In genomic region chr7:142611566-142612250, GRCh38 we compare ENCODE assay signal across 16 cellular contexts.
DNase-seq lines count a peak whose midpoint lies in the region; ATAC-seq and TF ChIP-seq lines count a peak whose summit lies in the region.
"Had no signal": no experiment of that assay in that cellular context is flagged by ENCODE, and none has a peak within 500 bp of the region (broad histone marks: within the 10 kb centered on the region; RNA-seq: fewer than 3 reads in every experiment).

No MANE protein-coding gene starts in this region.

- H3K9ac ChIP-seq in GM23248, result no peak overlapping the region
- H3K9ac ChIP-seq: BLaER1 had no signal

- in situ Hi-C loops in GM23248 (cut with MboI), result no loop called here

- peaks cover 8% of the 10 kb centered on the region; the same call in 1 of the 2 replicates for H3F3A ChIP-seq in GM23248 (ENCODE audit: insufficient read depth)

- H3K79me2 ChIP-seq in GM23248 (ENCODE audit: insufficient read depth), result no peaks in the 10 kb centered on the region

- intact Hi-C loops in CD4-positive, alpha-beta memory T cell (cut with micrococcal nuclease), result no loop called here

- no peaks in the 10 kb centered on the region for H3K27me3 ChIP-seq in CD4-positive, alpha-beta memory T cell (ENCODE audit: insufficient read depth, low read length)
- H3K27me3 ChIP-seq in GM23248 (replicated peaks; ENCODE audit: insufficient read depth) (no peaks in the 10 kb centered on the region), foreskin keratinocyte (no peaks in the 10 kb centered on the region), WERI-Rb-1 (ENCODE audit: insufficient read depth, low read depth, severe bottlenecking) (no peaks in the 10 kb centered on the region)
- H3K27me3 ChIP-seq: BLaER1 had no signal

- H3K4me2 ChIP-seq in GM23248 (ENCODE audit: unreplicated experiment), result no peak overlapping the region
- H3K4me2 ChIP-seq: BLaER1 had no signal

- H3K36me3 ChIP-seq in CD4-positive, alpha-beta memory T cell (ENCODE audit: insufficient read depth, low read length), result no peaks in the 10 kb centered on the region
- H3K36me3 ChIP-seq in GM23248 (ENCODE audit: low read depth), result no peaks in the 10 kb centered on the region
- no peaks in the 10 kb centered on the region for H3K36me3 ChIP-seq in WERI-Rb-1
- H3K36me3 ChIP-seq: BLaER1, heart left ventricle had no signal

- 41 to 45% methylated on average over 8 of the region's 8 CpGs for WGBS in GM23248 (ENCODE audit: low coverage in 1 of 2, low lambda C conversion rate in 2 of 2, missing lambda C conversion rate in 2 of 2), 2 experiments

- no peak overlapping the region for H3K4me3 ChIP-seq in CD4-positive, alpha-beta memory T cell (ENCODE audit: low read length in 2 of 2)
- no peak overlapping the region for H3K4me3 ChIP-seq in GM23248
- H3K4me3 ChIP-seq in WERI-Rb-1 (ENCODE audit: low read depth, low read length), result no peak overlapping the region
- H3K4me3 ChIP-seq: BLaER1, heart left ventricle had no signal

- peak overlapping the region; percentile 32 to 83 (median 67) for H3K27ac Mint-ChIP-seq in CD4-positive, alpha-beta memory T cell
- H3K27ac Mint-ChIP-seq in activated CD8-positive, alpha-beta T cell treated with anti-CD3 and anti-CD28 coated beads, Interleukin-2, amount 10 ng/mL, durations not matched to agents 7 days and 5 days, result peak overlapping the region; percentile 25
- H3K27ac Mint-ChIP-seq: mesothelial cell of epicardium had no signal

- DNase-seq in CD4-positive, alpha-beta memory T cell, result no peak
- DNase-seq in GM23248 (peak; percentile 17), foreskin keratinocyte (peak; percentile 23 to 64), epidermal melanocyte (ENCODE audit: insufficient read length, low spot score) (no peak), WERI-Rb-1 (no peak)
- no peak for DNase-seq in activated CD8-positive, alpha-beta T cell treated with anti-CD3 and anti-CD28 coated beads, Interleukin-2, amount 10 ng/mL, durations not matched to agents 7 days and 5 days
- DNase-seq: activated T-cell treated with anti-CD3 and anti-CD28 coated beads for 4 hours, anterior cingulate cortex, heart left ventricle, NCI-H1694 treated with DMSO at 0.1 percent for 48 hours, NCI-H524, right cardiac atrium, substantia nigra had no signal

- no peak for TF ChIP-seq CTCF in foreskin keratinocyte (conservative IDR thresholded peaks at IDR 0.05)
- no peak for TF ChIP-seq CTCF in WERI-Rb-1 (IDR thresholded peaks at IDR 0.05; ENCODE audit: low read depth, low read length)

- CTCF ChIA-PET in CD4-positive, alpha-beta memory T cell (lab: Charles Lee; ENCODE audit: partially characterized antibody), result no interaction called here
- CTCF ChIA-PET in activated CD8-positive, alpha-beta T cell treated with anti-CD3 and anti-CD28 coated beads, Interleukin-2, amount 10 ng/mL, durations not matched to agents 7 days and 5 days (lab: Charles Lee), result interaction anchor here (1.1 to 1.3 kb wide), 2 partner anchors 15 to 199 kb away, joined by 3 to 7 read pairs; no protein-coding TSS in a partner anchor

- no peaks in the 10 kb centered on the region for H3K36me3 Mint-ChIP-seq in CD4-positive, alpha-beta memory T cell
- H3K36me3 Mint-ChIP-seq in activated CD8-positive, alpha-beta T cell treated with anti-CD3 and anti-CD28 coated beads, Interleukin-2, amount 10 ng/mL, durations not matched to agents 7 days and 5 days (ENCODE audit: low read depth), result peaks cover 3% of the 10 kb centered on the region
- H3K36me3 Mint-ChIP-seq: mesothelial cell of epicardium had no signal

- H3K27me3 Mint-ChIP-seq in CD4-positive, alpha-beta memory T cell, result no peaks in the 10 kb centered on the region
- peaks cover 9% of the 10 kb centered on the region for H3K27me3 Mint-ChIP-seq in activated CD8-positive, alpha-beta T cell treated with anti-CD3 and anti-CD28 coated beads, Interleukin-2, amount 10 ng/mL, durations not matched to agents 7 days and 5 days (ENCODE audit: low read depth)

- no peaks in the 10 kb centered on the region for H3K9me3 ChIP-seq in CD4-positive, alpha-beta memory T cell (ENCODE audit: control insufficient read depth in 1 of 2, low read length in 2 of 2)
- no peaks in the 10 kb centered on the region for H3K9me3 ChIP-seq in GM23248 (ENCODE audit: low read depth)
- H3K9me3 ChIP-seq in WERI-Rb-1 (ENCODE audit: severe bottlenecking), result no peaks in the 10 kb centered on the region
- H3K9me3 ChIP-seq: BLaER1, heart left ventricle had no signal

- peaks cover 7 to 24% (median 15%) of the 10 kb centered on the region in 4 donors for H3K4me1 Mint-ChIP-seq in CD4-positive, alpha-beta memory T cell
- peaks cover 10% of the 10 kb centered on the region for H3K4me1 Mint-ChIP-seq in activated CD8-positive, alpha-beta T cell treated with anti-CD3 and anti-CD28 coated beads, Interleukin-2, amount 10 ng/mL, durations not matched to agents 7 days and 5 days (ENCODE audit: low read depth)

- no peak overlapping the region for H2AFZ ChIP-seq in GM23248

- H3K9me2 ChIP-seq in GM23248 (ENCODE audit: insufficient read depth), result no peaks in the 10 kb centered on the region

- POLR2A ChIA-PET in CD4-positive, alpha-beta memory T cell (lab: Charles Lee; ENCODE audit: partially characterized antibody), result interaction anchor here (1.1 to 6.6 kb wide), 3 partner anchors 186 to 199 kb away, joined by 5 to 63 read pairs (median 5); no protein-coding TSS in a partner anchor
- POLR2A ChIA-PET in activated CD8-positive, alpha-beta T cell treated with anti-CD3 and anti-CD28 coated beads, Interleukin-2, amount 10 ng/mL, durations not matched to agents 7 days and 5 days (lab: Charles Lee), result no interaction called here

- no peaks in the 10 kb centered on the region for H4K20me1 ChIP-seq in GM23248 (ENCODE audit: insufficient read depth)
- H4K20me1 ChIP-seq: BLaER1 had no signal

- no peak overlapping the region for H3K27ac ChIP-seq in CD4-positive, alpha-beta memory T cell (ENCODE audit: low read depth, low read length)
- H3K27ac ChIP-seq in GM23248 (no peak overlapping the region), foreskin keratinocyte (no peak overlapping the region), WERI-Rb-1 (no peak overlapping the region)
- H3K27ac ChIP-seq: BLaER1, heart left ventricle had no signal

- no peaks in the 10 kb centered on the region for H3K9me3 Mint-ChIP-seq in CD4-positive, alpha-beta memory T cell
- no peaks in the 10 kb centered on the region for H3K9me3 Mint-ChIP-seq in activated CD8-positive, alpha-beta T cell treated with anti-CD3 and anti-CD28 coated beads, Interleukin-2, amount 10 ng/mL, durations not matched to agents 7 days and 5 days (ENCODE audit: insufficient read depth)
- H3K9me3 Mint-ChIP-seq: mesothelial cell of epicardium had no signal

- H3K4me3 Mint-ChIP-seq in CD4-positive, alpha-beta memory T cell, result peak overlapping the region in 1 of 8 donors; percentile 17
- no peak overlapping the region for H3K4me3 Mint-ChIP-seq in activated CD8-positive, alpha-beta T cell treated with anti-CD3 and anti-CD28 coated beads, Interleukin-2, amount 10 ng/mL, durations not matched to agents 7 days and 5 days
- H3K4me3 Mint-ChIP-seq: mesothelial cell of epicardium had no signal

- ATAC-seq in activated CD8-positive, alpha-beta T cell treated with anti-CD3 and anti-CD28 coated beads, Interleukin-2, amount 10 ng/mL, durations not matched to agents 7 days and 5 days, result no peak
- ATAC-seq in foreskin keratinocyte (peak; percentile 45), GM18873 (IDR thresholded peaks at IDR 0.05; ENCODE audit: low FRiP score, unreplicated experiment) (no peak)
- ATAC-seq: heart left ventricle, right cardiac atrium had no signal

- peaks cover 13% of the 10 kb centered on the region for H3K4me1 ChIP-seq in CD4-positive, alpha-beta memory T cell (ENCODE audit: insufficient read depth, low read length)
- H3K4me1 ChIP-seq in GM23248 (ENCODE audit: insufficient read depth) (peaks cover 16% of the 10 kb centered on the region), foreskin keratinocyte (peaks cover 43% of the 10 kb centered on the region)
- H3K4me1 ChIP-seq: heart left ventricle had no signal

Comparison
In these comparisons a context has a peak if more than half of its experiments do, and no peak if none do; other contexts are left out.
1. DNase-seq: peak in GM23248 (single experiment) and foreskin keratinocyte (2 of 2); none in CD4-positive, alpha-beta memory T cell (0 of 5), activated CD8-positive, alpha-beta T cell treated with anti-CD3 and anti-CD28 coated beads, Interleukin-2, amount 10 ng/mL, durations not matched to agents 7 days and 5 days (single experiment), epidermal melanocyte (single experiment) and WERI-Rb-1 (single experiment).